1 cellular context compared by ENCODE assay signal in genomic region chr12:6280053-6280469, GRCh38.
TF ChIP-seq lines count a peak whose summit lies in the region.

No MANE protein-coding gene starts in this region.

TF ChIP-seq in HEK293, 187 proteins besides CTCF, POLR2A, EP300 and RAD21 (continued from another document):
- TF ChIP-seq, protein P1, sequence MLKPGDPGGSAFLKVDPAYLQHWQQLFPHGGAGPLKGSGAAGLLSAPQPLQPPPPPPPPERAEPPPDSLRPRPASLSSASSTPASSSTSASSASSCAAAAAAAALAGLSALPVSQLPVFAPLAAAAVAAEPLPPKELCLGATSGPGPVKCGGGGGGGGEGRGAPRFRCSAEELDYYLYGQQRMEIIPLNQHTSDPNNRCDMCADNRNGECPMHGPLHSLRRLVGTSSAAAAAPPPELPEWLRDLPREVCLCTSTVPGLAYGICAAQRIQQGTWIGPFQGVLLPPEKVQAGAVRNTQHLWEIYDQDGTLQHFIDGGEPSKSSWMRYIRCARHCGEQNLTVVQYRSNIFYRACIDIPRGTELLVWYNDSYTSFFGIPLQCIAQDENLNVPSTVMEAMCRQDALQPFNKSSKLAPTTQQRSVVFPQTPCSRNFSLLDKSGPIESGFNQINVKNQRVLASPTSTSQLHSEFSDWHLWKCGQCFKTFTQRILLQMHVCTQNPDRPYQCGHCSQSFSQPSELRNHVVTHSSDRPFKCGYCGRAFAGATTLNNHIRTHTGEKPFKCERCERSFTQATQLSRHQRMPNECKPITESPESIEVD (tag by site-specific recombination; IDR thresholded peaks at IDR 0.05): no peak
- TF ChIP-seq, protein P2, sequence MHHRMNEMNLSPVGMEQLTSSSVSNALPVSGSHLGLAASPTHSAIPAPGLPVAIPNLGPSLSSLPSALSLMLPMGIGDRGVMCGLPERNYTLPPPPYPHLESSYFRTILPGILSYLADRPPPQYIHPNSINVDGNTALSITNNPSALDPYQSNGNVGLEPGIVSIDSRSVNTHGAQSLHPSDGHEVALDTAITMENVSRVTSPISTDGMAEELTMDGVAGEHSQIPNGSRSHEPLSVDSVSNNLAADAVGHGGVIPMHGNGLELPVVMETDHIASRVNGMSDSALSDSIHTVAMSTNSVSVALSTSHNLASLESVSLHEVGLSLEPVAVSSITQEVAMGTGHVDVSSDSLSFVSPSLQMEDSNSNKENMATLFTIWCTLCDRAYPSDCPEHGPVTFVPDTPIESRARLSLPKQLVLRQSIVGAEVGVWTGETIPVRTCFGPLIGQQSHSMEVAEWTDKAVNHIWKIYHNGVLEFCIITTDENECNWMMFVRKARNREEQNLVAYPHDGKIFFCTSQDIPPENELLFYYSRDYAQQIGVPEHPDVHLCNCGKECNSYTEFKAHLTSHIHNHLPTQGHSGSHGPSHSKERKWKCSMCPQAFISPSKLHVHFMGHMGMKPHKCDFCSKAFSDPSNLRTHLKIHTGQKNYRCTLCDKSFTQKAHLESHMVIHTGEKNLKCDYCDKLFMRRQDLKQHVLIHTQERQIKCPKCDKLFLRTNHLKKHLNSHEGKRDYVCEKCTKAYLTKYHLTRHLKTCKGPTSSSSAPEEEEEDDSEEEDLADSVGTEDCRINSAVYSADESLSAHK (tag by site-specific recombination; IDR thresholded peaks at IDR 0.05): no peak
- TF ChIP-seq ZNF658 (tag by site-specific recombination; IDR thresholded peaks at IDR 0.05) (no peak), ZSCAN30 (tag by site-specific recombination; IDR thresholded peaks at IDR 0.05) (no peak), ZNF530 (tag by site-specific recombination; IDR thresholded peaks at IDR 0.05; ENCODE audit: low read depth) (no peak), HIC1 (tag by site-specific recombination; IDR thresholded peaks at IDR 0.05) (peak; percentile 63), ZNF549 (tag by site-specific recombination; IDR thresholded peaks at IDR 0.05) (no peak), TRIM28 (IDR thresholded peaks at IDR 0.05; ENCODE audit: borderline replicate concordance, low read length) (no peak), ZNF624 (tag by site-specific recombination; IDR thresholded peaks at IDR 0.05) (no peak), ZNF654 (tag by site-specific recombination; IDR thresholded peaks at IDR 0.05; ENCODE audit: low read depth) (no peak), PRDM2 (tag by site-specific recombination; IDR thresholded peaks at IDR 0.05; ENCODE audit: borderline replicate concordance) (no peak), PRDM10 (tag by site-specific recombination; IDR thresholded peaks at IDR 0.05) (peak; percentile 18; the same call in 1 of the 2 replicates), ZBTB1 (tag by site-specific recombination; IDR thresholded peaks at IDR 0.05) (no peak), ZSCAN16 (tag by site-specific recombination; IDR thresholded peaks at IDR 0.05) (no peak), ZNF157 (tag by site-specific recombination; IDR thresholded peaks at IDR 0.05) (no peak), ZNF433 (tag by site-specific recombination; IDR thresholded peaks at IDR 0.05; ENCODE audit: low read depth) (no peak), ZNF707 (tag by site-specific recombination; IDR thresholded peaks at IDR 0.05) (no peak), ZNF544 (tag by site-specific recombination; IDR thresholded peaks at IDR 0.05) (no peak), HOXA7 (CRISPR knock-in tag; IDR thresholded peaks at IDR 0.05; ENCODE audit: borderline replicate concordance) (no peak), MEIS1 (CRISPR knock-in tag; IDR thresholded peaks at IDR 0.05; ENCODE audit: borderline replicate concordance) (no peak), ZBTB44 (tag by site-specific recombination; IDR thresholded peaks at IDR 0.05) (no peak)
- TF ChIP-seq, protein P3, sequence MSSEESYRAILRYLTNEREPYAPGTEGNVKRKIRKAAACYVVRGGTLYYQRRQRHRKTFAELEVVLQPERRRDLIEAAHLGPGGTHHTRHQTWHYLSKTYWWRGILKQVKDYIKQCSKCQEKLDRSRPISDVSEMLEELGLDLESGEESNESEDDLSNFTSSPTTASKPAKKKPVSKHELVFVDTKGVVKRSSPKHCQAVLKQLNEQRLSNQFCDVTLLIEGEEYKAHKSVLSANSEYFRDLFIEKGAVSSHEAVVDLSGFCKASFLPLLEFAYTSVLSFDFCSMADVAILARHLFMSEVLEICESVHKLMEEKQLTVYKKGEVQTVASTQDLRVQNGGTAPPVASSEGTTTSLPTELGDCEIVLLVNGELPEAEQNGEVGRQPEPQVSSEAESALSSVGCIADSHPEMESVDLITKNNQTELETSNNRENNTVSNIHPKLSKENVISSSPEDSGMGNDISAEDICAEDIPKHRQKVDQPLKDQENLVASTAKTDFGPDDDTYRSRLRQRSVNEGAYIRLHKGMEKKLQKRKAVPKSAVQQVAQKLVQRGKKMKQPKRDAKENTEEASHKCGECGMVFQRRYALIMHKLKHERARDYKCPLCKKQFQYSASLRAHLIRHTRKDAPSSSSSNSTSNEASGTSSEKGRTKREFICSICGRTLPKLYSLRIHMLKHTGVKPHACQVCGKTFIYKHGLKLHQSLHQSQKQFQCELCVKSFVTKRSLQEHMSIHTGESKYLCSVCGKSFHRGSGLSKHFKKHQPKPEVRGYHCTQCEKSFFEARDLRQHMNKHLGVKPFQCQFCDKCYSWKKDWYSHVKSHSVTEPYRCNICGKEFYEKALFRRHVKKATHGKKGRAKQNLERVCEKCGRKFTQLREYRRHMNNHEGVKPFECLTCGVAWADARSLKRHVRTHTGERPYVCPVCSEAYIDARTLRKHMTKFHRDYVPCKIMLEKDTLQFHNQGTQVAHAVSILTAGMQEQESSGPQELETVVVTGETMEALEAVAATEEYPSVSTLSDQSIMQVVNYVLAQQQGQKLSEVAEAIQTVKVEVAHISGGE (tag by site-specific recombination; conservative IDR thresholded peaks at IDR 0.05; ENCODE audit: low read depth): no peak
- TF ChIP-seq, protein P4, sequence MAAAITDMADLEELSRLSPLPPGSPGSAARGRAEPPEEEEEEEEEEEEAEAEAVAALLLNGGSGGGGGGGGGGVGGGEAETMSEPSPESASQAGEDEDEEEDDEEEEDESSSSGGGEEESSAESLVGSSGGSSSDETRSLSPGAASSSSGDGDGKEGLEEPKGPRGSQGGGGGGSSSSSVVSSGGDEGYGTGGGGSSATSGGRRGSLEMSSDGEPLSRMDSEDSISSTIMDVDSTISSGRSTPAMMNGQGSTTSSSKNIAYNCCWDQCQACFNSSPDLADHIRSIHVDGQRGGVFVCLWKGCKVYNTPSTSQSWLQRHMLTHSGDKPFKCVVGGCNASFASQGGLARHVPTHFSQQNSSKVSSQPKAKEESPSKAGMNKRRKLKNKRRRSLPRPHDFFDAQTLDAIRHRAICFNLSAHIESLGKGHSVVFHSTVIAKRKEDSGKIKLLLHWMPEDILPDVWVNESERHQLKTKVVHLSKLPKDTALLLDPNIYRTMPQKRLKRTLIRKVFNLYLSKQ (tag by site-specific recombination; IDR thresholded peaks at IDR 0.05; ENCODE audit: borderline replicate concordance): no peak
